ENCODE assay signal across 8 cellular contexts in genomic region chr12:6370994-6371754, GRCh38. TPM values are rescaled to one million over a fixed set of nuclear protein-coding genes. Genes with fewer than 3 reads are reported as not detected.
A peak's percentile ranks its signal among the peaks of the same experiment; 100 is the strongest.
DNase-seq lines count a peak whose midpoint lies in the region; ATAC-seq and TF ChIP-seq lines count a peak whose summit lies in the region.

No MANE protein-coding gene starts in this region.

- H3K9me3 ChIP-seq in BLaER1 (no peaks in the 10 kb centered on the region), vagina (no peaks in the 10 kb centered on the region)

- H3K4me1 ChIP-seq in BLaER1 (peaks cover 73% of the 10 kb centered on the region), vagina (peaks cover 64% of the 10 kb centered on the region)

- intact Hi-C loops in vagina (cut with DNase I), result no loop called here

- H3K9me3 Mint-ChIP-seq in natural killer cell treated with Interleukin-12 subunit alpha and Interleukin-12 subunit beta and Interleukin-15 and Interleukin-18, amount 100 ng/mL, for 72 hours, result no peaks in the 10 kb centered on the region

- H3K27ac ChIP-seq in BLaER1, result peak overlapping the region; percentile 65
- peak overlapping the region; percentile 92 for H3K27ac ChIP-seq in vagina

- no peak overlapping the region for H3K4me3 ChIP-seq in BLaER1
- H3K4me3 ChIP-seq in WI38 (ENCODE audit: low read depth, low read length), result no peak overlapping the region
- no peak overlapping the region for H3K4me3 ChIP-seq in vagina

- DNase-seq in NCI-H1105 (lab: John Stamatoyannopoulos, UW), result peak; percentile 92
- DNase-seq in iris pigment epithelial cell (ENCODE audit: low read depth), result peak; percentile 84
- peak in 1 of 2 donors; percentile 89 for DNase-seq in vagina (ENCODE audit: extremely low spot score in 2 of 2)
- no peak for DNase-seq in natural killer cell treated with Interleukin-12 subunit alpha and Interleukin-12 subunit beta and Interleukin-15 and Interleukin-18, amount 100 ng/mL, for 72 hours (ENCODE audit: low spot score)

- TF ChIP-seq CTCF in WI38 (IDR thresholded peaks at IDR 0.05; ENCODE audit: low read depth, low read length) (0 out of 2 replicates have a peak, but pooled peaks have one; percentile 8), vagina (IDR thresholded peaks at IDR 0.05) (no peak)

- no peaks in the 10 kb centered on the region for H3K27me3 Mint-ChIP-seq in natural killer cell treated with Interleukin-12 subunit alpha and Interleukin-12 subunit beta and Interleukin-15 and Interleukin-18, amount 100 ng/mL, for 72 hours

- H4K20me1 ChIP-seq in BLaER1, result no peaks in the 10 kb centered on the region

- H3K4me1 Mint-ChIP-seq in natural killer cell treated with Interleukin-12 subunit alpha and Interleukin-12 subunit beta and Interleukin-15 and Interleukin-18, amount 100 ng/mL, for 72 hours (ENCODE audit: low read depth in 2 of 2), result peaks cover 28 to 38% of the 10 kb centered on the region in 2 donors

- peak overlapping the region; percentile 78 for H3K4me2 ChIP-seq in BLaER1

- no peak overlapping the region for H3K4me3 Mint-ChIP-seq in natural killer cell treated with Interleukin-12 subunit alpha and Interleukin-12 subunit beta and Interleukin-15 and Interleukin-18, amount 100 ng/mL, for 72 hours

- H3K27me3 ChIP-seq in BLaER1 (peaks cover 6% of the 10 kb centered on the region), vagina (no peaks in the 10 kb centered on the region)

- no peak for ATAC-seq in HG03469 (IDR thresholded peaks at IDR 0.05; ENCODE audit: unreplicated experiment)
- ATAC-seq in HG03460 (IDR thresholded peaks at IDR 0.05; ENCODE audit: unreplicated experiment), result no peak
- ATAC-seq in natural killer cell treated with Interleukin-12 subunit alpha and Interleukin-12 subunit beta and Interleukin-15 and Interleukin-18, amount 100 ng/mL, for 72 hours, result no peak

- no peaks in the 10 kb centered on the region for H3K36me3 ChIP-seq in BLaER1
- H3K36me3 ChIP-seq in vagina, result no peaks in the 10 kb centered on the region

- peak overlapping the region in 1 of 2 donors; percentile 62 for H3K27ac Mint-ChIP-seq in natural killer cell treated with Interleukin-12 subunit alpha and Interleukin-12 subunit beta and Interleukin-15 and Interleukin-18, amount 100 ng/mL, for 72 hours

- TF ChIP-seq POLR2A in vagina (IDR thresholded peaks at IDR 0.05), result no peak

- H3K36me3 Mint-ChIP-seq in natural killer cell treated with Interleukin-12 subunit alpha and Interleukin-12 subunit beta and Interleukin-15 and Interleukin-18, amount 100 ng/mL, for 72 hours, result no peaks in the 10 kb centered on the region

- H3K9ac ChIP-seq in BLaER1, result peak overlapping the region; percentile 61; the same call in 1 of the 2 replicates

RNA-seq across cellular contexts. Expression of gene SCNN1A, which starts 4.2 kb away (rescaled TPM):
- total RNA-seq in vagina, result 55.2 TPM
- not detected for total RNA-seq in natural killer cell treated with Interleukin-12 subunit alpha and Interleukin-12 subunit beta and Interleukin-15 and Interleukin-18, amount 100 ng/mL, for 72 hours

RNA-seq across cellular contexts. Expression of gene LTBR, which starts 12.8 kb away (rescaled TPM):
- total RNA-seq in vagina, result 146 TPM
- total RNA-seq in natural killer cell treated with Interleukin-12 subunit alpha and Interleukin-12 subunit beta and Interleukin-15 and Interleukin-18, amount 100 ng/mL, for 72 hours, result 1 to 10 TPM; 2.3 to 3.9 TPM

RNA-seq across cellular contexts. Expression of gene TNFRSF1A, which starts 29.3 kb away (rescaled TPM):
- total RNA-seq in vagina, result 271 TPM
- total RNA-seq in natural killer cell treated with Interleukin-12 subunit alpha and Interleukin-12 subunit beta and Interleukin-15 and Interleukin-18, amount 100 ng/mL, for 72 hours, result 100 to 1,000 TPM in 1 of 2 donors, 10 to 100 TPM in 1; 83.2 to 102 TPM

Comparison
In these comparisons a context has a peak if more than half of its experiments do, and no peak if none do; other contexts are left out.
1. RNA of gene SCNN1A, which starts 4.2 kb away (total RNA-seq): 55.2 TPM in vagina (single experiment); not detected in natural killer cell treated with Interleukin-12 subunit alpha and Interleukin-12 subunit beta and Interleukin-15 and Interleukin-18, amount 100 ng/mL, for 72 hours; every median in the first group is over 10 times any median in the second.
2. RNA of gene LTBR, which starts 12.8 kb away (total RNA-seq): 146 TPM in vagina (single experiment); 2.3 to 3.9 TPM in natural killer cell treated with Interleukin-12 subunit alpha and Interleukin-12 subunit beta and Interleukin-15 and Interleukin-18, amount 100 ng/mL, for 72 hours; every median in the first group is over 10 times any median in the second.